11 cellular contexts compared by ENCODE assay signal in genomic region chr17:29177541-29177870, GRCh38. TPM values are rescaled to one million over a fixed set of nuclear protein-coding genes. Genes with fewer than 3 reads are reported as not detected.
DNase-seq lines count a peak whose midpoint lies in the region; ATAC-seq and TF ChIP-seq lines count a peak whose summit lies in the region.
"Had no signal": no experiment of that assay in that cellular context is flagged by ENCODE, and none has a peak within 500 bp of the region (broad histone marks: within the 10 kb centered on the region; RNA-seq: fewer than 3 reads in every experiment).

No MANE protein-coding gene starts in this region.

- H3K4me1 ChIP-seq in HUES64 (ENCODE audit: insufficient read depth, low read length) (peaks cover 25% of the 10 kb centered on the region), left lung (peaks cover 36 to 60% of the 10 kb centered on the region in 2 donors)

- no peak overlapping the region for H3K9ac ChIP-seq in HUES64 (ENCODE audit: low read depth, low read length)

- peaks cover 10% of the 10 kb centered on the region for H3K27me3 Mint-ChIP-seq in activated T-helper 2 cell treated with anti-CD3 and anti-CD28 coated beads, Interferon-gamma antibody, Interleukin-2, Interleukin-4, amounts not matched to agents 10 μg/mL and 5 μg/mL and 100 μg/mL, durations not matched to agents 14 hours and 24 hours and 36 hours (ENCODE audit: low read depth)
- peaks cover 5 to 11% of the 10 kb centered on the region in 2 donors for H3K27me3 Mint-ChIP-seq in stimulated activated naive B cell treated with anti-CD40 and anti-IgM and Interleukin-4, amounts not matched to agents 10 μg/mL and 1 μg/mL and 100 μg/mL, for 72 hours

- H3K4me1 Mint-ChIP-seq in activated T-helper 2 cell treated with anti-CD3 and anti-CD28 coated beads, Interferon-gamma antibody, Interleukin-2, Interleukin-4, amounts not matched to agents 10 μg/mL and 5 μg/mL and 100 μg/mL, durations not matched to agents 14 hours and 24 hours and 36 hours (ENCODE audit: low read depth), result peaks cover 12% of the 10 kb centered on the region
- peaks cover 32 to 48% of the 10 kb centered on the region in 2 donors for H3K4me1 Mint-ChIP-seq in stimulated activated naive B cell treated with anti-CD40 and anti-IgM and Interleukin-4, amounts not matched to agents 10 μg/mL and 1 μg/mL and 100 μg/mL, for 72 hours

- H3K9me3 Mint-ChIP-seq in activated T-helper 2 cell treated with anti-CD3 and anti-CD28 coated beads, Interferon-gamma antibody, Interleukin-2, Interleukin-4, amounts not matched to agents 10 μg/mL and 5 μg/mL and 100 μg/mL, durations not matched to agents 14 hours and 24 hours and 36 hours, result no peaks in the 10 kb centered on the region
- H3K9me3 Mint-ChIP-seq in stimulated activated naive B cell treated with anti-CD40 and anti-IgM and Interleukin-4, amounts not matched to agents 10 μg/mL and 1 μg/mL and 100 μg/mL, for 72 hours, result no peaks in the 10 kb centered on the region

- H3K27me3 ChIP-seq in HUES64 (ENCODE audit: insufficient read depth, low read length) (peaks cover 15% of the 10 kb centered on the region), left lung (peaks cover 0 to 14% of the 10 kb centered on the region in 2 donors)

- H3K9me3 ChIP-seq in HUES64 (ENCODE audit: insufficient read depth, low read depth, low read length) (no peaks in the 10 kb centered on the region), left lung (no peaks in the 10 kb centered on the region)

- H3K4me3 Mint-ChIP-seq in activated T-helper 2 cell treated with anti-CD3 and anti-CD28 coated beads, Interferon-gamma antibody, Interleukin-2, Interleukin-4, amounts not matched to agents 10 μg/mL and 5 μg/mL and 100 μg/mL, durations not matched to agents 14 hours and 24 hours and 36 hours (ENCODE audit: low read depth), result peak overlapping the region; percentile 76
- H3K4me3 Mint-ChIP-seq in stimulated activated naive B cell treated with anti-CD40 and anti-IgM and Interleukin-4, amounts not matched to agents 10 μg/mL and 1 μg/mL and 100 μg/mL, for 72 hours, result peak overlapping the region; percentile 87 to 92

- no peaks in the 10 kb centered on the region for H3K36me3 Mint-ChIP-seq in activated T-helper 2 cell treated with anti-CD3 and anti-CD28 coated beads, Interferon-gamma antibody, Interleukin-2, Interleukin-4, amounts not matched to agents 10 μg/mL and 5 μg/mL and 100 μg/mL, durations not matched to agents 14 hours and 24 hours and 36 hours (ENCODE audit: low read depth)
- no peaks in the 10 kb centered on the region for H3K36me3 Mint-ChIP-seq in stimulated activated naive B cell treated with anti-CD40 and anti-IgM and Interleukin-4, amounts not matched to agents 10 μg/mL and 1 μg/mL and 100 μg/mL, for 72 hours

- no peak for ATAC-seq in left lung
- ATAC-seq in stimulated activated naive B cell treated with anti-CD40 and anti-IgM and Interleukin-4, amounts not matched to agents 10 μg/mL and 1 μg/mL and 100 μg/mL, for 72 hours (replicated peaks), result no peak
- no peak for ATAC-seq in HG02840 (IDR thresholded peaks at IDR 0.05; ENCODE audit: low FRiP score, unreplicated experiment)

- H3K27ac ChIP-seq in HUES64 (ENCODE audit: low read depth, low read length) (peak overlapping the region; percentile 21; the same call in 1 of the 2 replicates), left lung (peak overlapping the region; percentile 81 to 83)

- no peak for DNase-seq in activated T-helper 2 cell treated with anti-CD3 and anti-CD28 coated beads, Interferon-gamma antibody, Interleukin-2, Interleukin-4, amounts not matched to agents 10 μg/mL and 5 μg/mL and 100 μg/mL, durations not matched to agents 14 hours and 24 hours and 36 hours (ENCODE audit: low spot score)
- DNase-seq in left lung (no peak), GM20000 (ENCODE audit: low spot score) (no peak), hepatic stellate cell (ENCODE audit: low spot score) (no peak)
- DNase-seq in stimulated activated naive B cell treated with anti-CD40 and anti-IgM and Interleukin-4, amounts not matched to agents 10 μg/mL and 1 μg/mL and 100 μg/mL, for 72 hours, result no peak
- no peak for DNase-seq in stimulated activated CD4-positive, alpha-beta T cell treated with anti-CD3 and anti-CD28 coated beads, Interleukin-1b, Interleukin-23, amount 100 ng/mL, for 48 hours
- DNase-seq: effector CD4-positive, alpha-beta T cell; midbrain; NCI-H1694 treated with DMSO at 0.1 percent for 48 hours had no signal

- no peaks in the 10 kb centered on the region for H3K36me3 ChIP-seq in HUES64 (ENCODE audit: insufficient read depth, low read length)
- H3K36me3 ChIP-seq in left lung, result no peaks in the 10 kb centered on the region

- no peak overlapping the region for H3K27ac Mint-ChIP-seq in activated T-helper 2 cell treated with anti-CD3 and anti-CD28 coated beads, Interferon-gamma antibody, Interleukin-2, Interleukin-4, amounts not matched to agents 10 μg/mL and 5 μg/mL and 100 μg/mL, durations not matched to agents 14 hours and 24 hours and 36 hours
- H3K27ac Mint-ChIP-seq in stimulated activated naive B cell treated with anti-CD40 and anti-IgM and Interleukin-4, amounts not matched to agents 10 μg/mL and 1 μg/mL and 100 μg/mL, for 72 hours, result peak overlapping the region; percentile 88

- intact Hi-C loops in activated T-helper 2 cell treated with anti-CD3 and anti-CD28 coated beads, Interferon-gamma antibody, Interleukin-2, Interleukin-4, amounts not matched to agents 10 μg/mL and 5 μg/mL and 100 μg/mL, durations not matched to agents 14 hours and 24 hours and 36 hours (cut with micrococcal nuclease), result loop anchor here (2.0 to 5.0 kb wide), 2 partner anchors 23 to 40 kb away; no protein-coding TSS in a partner anchor
- intact Hi-C loops in left lung (cut with DNase I), result no loop called here

- TF ChIP-seq CTCF in left lung (IDR thresholded peaks at IDR 0.05) (no peak), GM20000 (IDR thresholded peaks at IDR 0.05; ENCODE audit: extremely low read depth, missing control alignments) (no peak)

- H3K4me3 ChIP-seq in HUES64 (ENCODE audit: low read length), result 0 out of 2 replicates have a peak overlapping the region, but pooled peaks have one; percentile 52
- H3K4me3 ChIP-seq in left lung, result peak overlapping the region in 1 of 2 donors; percentile 47

- 83% methylated on average over 3 of the region's 3 CpGs for WGBS in HUES64

RNA-seq across cellular contexts. Expression of gene MYO18A, which starts 2.7 kb away (rescaled TPM):
- polyA plus RNA-seq in HUES64 (2013, experiment 1 of 2), result 12.7 TPM
- 16.9 TPM for polyA plus RNA-seq in HUES64 (2013, experiment 2 of 2)
- 49.5 and 50.3 TPM in 2 replicates for total RNA-seq in activated T-helper 2 cell treated with anti-CD3 and anti-CD28 coated beads, Interferon-gamma antibody, Interleukin-2, Interleukin-4, amounts not matched to agents 10 μg/mL and 5 μg/mL and 100 μg/mL, durations not matched to agents 14 hours and 24 hours and 36 hours
- 10 to 100 TPM; 55.9 to 58.3 TPM for total RNA-seq in left lung
